ENCODE assay signal across 23 cellular contexts in the genomic region with DNA sequence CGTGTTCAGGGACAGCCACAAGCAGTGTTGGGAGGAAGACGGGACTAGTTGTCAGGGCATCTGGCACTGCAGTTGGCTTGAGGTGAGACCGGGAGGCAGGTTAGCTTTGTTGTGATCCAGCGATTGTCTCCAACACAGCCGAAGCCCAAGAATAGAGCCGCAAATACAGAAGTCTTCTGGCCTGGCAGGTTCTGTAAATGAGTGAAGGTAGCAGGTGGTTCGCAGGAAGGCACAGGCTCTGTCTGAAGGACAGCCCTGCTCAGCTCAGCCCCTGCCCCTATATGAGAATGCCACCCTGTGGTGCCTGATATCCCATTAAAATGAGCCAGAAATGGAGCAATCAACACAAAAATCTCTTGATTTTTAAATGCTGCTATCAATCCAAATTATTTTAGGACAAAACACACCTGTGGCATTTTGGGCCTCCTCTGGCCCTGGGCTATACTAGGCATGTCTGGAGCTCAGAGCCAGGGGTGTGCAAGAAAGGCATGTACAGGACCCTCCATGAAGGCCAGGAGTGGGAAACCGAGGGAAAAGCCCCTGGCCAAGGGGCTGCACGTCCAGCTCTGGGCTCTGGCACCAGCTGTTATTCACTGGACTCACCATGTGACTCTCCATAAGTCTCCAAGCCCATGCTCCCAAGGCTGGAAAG. TPM values are rescaled to one million over a fixed set of nuclear protein-coding genes. Genes with fewer than 3 reads are reported as not detected.
"Had no signal": no experiment of that assay in that cellular context is flagged by ENCODE, and none has a peak within 500 bp of the region (broad histone marks: within the 10 kb centered on the region; RNA-seq: fewer than 3 reads in every experiment).

No MANE protein-coding gene starts in this region.

- DNase-seq: activated B cell treated with CpG ODN at 0.5 μM for 24 hours; activated CD4-positive, alpha-beta T cell treated with anti-CD3 and anti-CD28 coated beads for 36 hours; activated CD4-positive, alpha-beta T cell treated with anti-CD3 and anti-CD28 coated beads, Interleukin-2, amount 50 U/mL, for 4 hours; activated effector memory CD4-positive, alpha-beta T cell treated with anti-CD3 and anti-CD28 coated beads, Interleukin-2, amount 50 U/mL, for 16 hours; activated naive CD4-positive, alpha-beta T cell treated with anti-CD3 and anti-CD28 coated beads, Interleukin-2, amount 50 U/mL, for 16 hours; activated naive CD8-positive, alpha-beta T cell treated with anti-CD3 and anti-CD28 coated beads, Interleukin-2, amount 50 U/mL, for 24 hours; activated T-cell treated with anti-CD3 and anti-CD28 coated beads for 4 hours; effector CD8-positive, alpha-beta T cell; foreskin keratinocyte; immature natural killer cell; kidney glomerular epithelial cell; nephron progenitor cell; nucleus accumbens; stimulated activated CD4-positive, alpha-beta T cell treated with anti-CD3 and anti-CD28 coated beads, Interleukin-4, amount 100 ng/mL, for 24 hours; stimulated activated naive CD4-positive, alpha-beta T cell treated with Interleukin-2 at 50 U/mL for 16 hours had no signal

- H3K27me3 ChIP-seq: foreskin keratinocyte, hepatocyte had no signal

- H3K4me3 ChIP-seq: hepatocyte had no signal

- H3K4me2 ChIP-seq: hepatocyte had no signal

- H3K27ac ChIP-seq: foreskin keratinocyte, hepatocyte had no signal

- H3K79me2 ChIP-seq: hepatocyte had no signal

- H3K4me1 ChIP-seq: foreskin keratinocyte had no signal

- H2AFZ ChIP-seq: hepatocyte had no signal

- FAIRE-seq: urothelium cell line had no signal

- ATAC-seq: activated CD4-positive, alpha-beta T cell treated with anti-CD3 and anti-CD28 coated beads for 36 hours; activated naive CD8-positive, alpha-beta T cell treated with anti-CD3 and anti-CD28 coated beads, Interleukin-2, amount 50 U/mL, for 24 hours; foreskin keratinocyte had no signal

RNA-seq across cellular contexts. Expression of a gene that starts 11.2 kb away (rescaled TPM):
- total RNA-seq: activated B cell treated with CpG ODN at 0.5 μM for 24 hours; activated CD4-positive, alpha-beta T cell treated with anti-CD3 and anti-CD28 coated beads for 36 hours; activated CD8-positive, alpha-beta memory T cell treated with anti-CD3 and anti-CD28 coated beads for 36 hours; chondrocyte; foreskin keratinocyte; hepatocyte; liver; mononuclear cell; subcutaneous adipose tissue had no signal
- polyA plus RNA-seq: esophagus, foreskin keratinocyte, hepatocyte, immature natural killer cell had no signal
